Comparison of ENCODE assay signal across 13 cellular contexts in genomic region chr14:61285364-61285763, GRCh38. TPM values are rescaled to one million over a fixed set of nuclear protein-coding genes. Genes with fewer than 3 reads are reported as not detected.
DNase-seq lines count a peak whose midpoint lies in the region; ATAC-seq, FAIRE-seq and TF ChIP-seq lines count a peak whose summit lies in the region.
"Had no signal": no experiment of that assay in that cellular context is flagged by ENCODE, and none has a peak within 500 bp of the region (broad histone marks: within the 10 kb centered on the region; RNA-seq: fewer than 3 reads in every experiment).

No MANE protein-coding gene starts in this region.

- H3K36me3 ChIP-seq in DND-41 (ENCODE audit: insufficient read depth, low read length) = no peaks in the 10 kb centered on the region
- H3K36me3 ChIP-seq in H1 (ENCODE audit: control insufficient read depth in 2 of 4, insufficient read depth in 4 of 4, low read length in 3 of 4) = no peaks in the 10 kb centered on the region
- H3K36me3 ChIP-seq in psoas muscle (ENCODE audit: insufficient read depth in 1 of 2, low read depth in 1 of 2) = no peaks in the 10 kb centered on the region
- H3K36me3 ChIP-seq: BLaER1 had no signal

- no peak overlapping the region for H2BK12ac ChIP-seq in H1 (ENCODE audit: low read depth, low read length)

- no peak overlapping the region for H2BK5ac ChIP-seq in H1 (ENCODE audit: low read depth, low read length)

- FAIRE-seq in H1 (lab: Jason Lieb, UNC) = no peak
- FAIRE-seq: GM19239, RCC 7860 had no signal

- no peak overlapping the region for H4K91ac ChIP-seq in H1 (replicated peaks; ENCODE audit: insufficient read length, low read length)

- H3K27ac ChIP-seq in DND-41 (ENCODE audit: low read length) (no peak overlapping the region), H1 (ENCODE audit: low read depth, low read length) (no peak overlapping the region), psoas muscle (peak overlapping the region; percentile 19)
- H3K27ac ChIP-seq: BLaER1 had no signal

- TF ChIP-seq CTCF in DND-41 (IDR thresholded peaks at IDR 0.05; ENCODE audit: borderline replicate concordance, extremely low read depth, low read length, poor library complexity, severe bottlenecking) (no peak), LNCaP clone FGC (IDR thresholded peaks at IDR 0.05; ENCODE audit: control insufficient read depth, extremely low read depth, insufficient read depth) (no peak), H1 (IDR thresholded peaks at IDR 0.05; ENCODE audit: control extremely low read depth in 1 of 3, insufficient read depth in 1 of 3, low read depth in 1 of 3, low read length in 3 of 3) (no peak), psoas muscle (IDR thresholded peaks at IDR 0.05) (no peak)

- H4K20me1 ChIP-seq in DND-41 (ENCODE audit: insufficient read depth, low read length) (no peaks in the 10 kb centered on the region), H1 (replicated peaks in 1 of 2; ENCODE audit: control insufficient read depth in 1 of 2, insufficient read depth in 2 of 2, low read length in 2 of 2) (peaks cover 0 to under 1% of the 10 kb centered on the region in 2 experiments)
- H4K20me1 ChIP-seq: BLaER1 had no signal

- H3K79me2 ChIP-seq in DND-41 (ENCODE audit: insufficient read depth, low read length) = no peaks in the 10 kb centered on the region
- no peaks in the 10 kb centered on the region for H3K79me2 ChIP-seq in H1 (ENCODE audit: control insufficient read depth in 1 of 2, insufficient read depth in 2 of 2, low read length in 2 of 2)

- no peak overlapping the region for H3K23ac ChIP-seq in H1 (ENCODE audit: insufficient read length)

- H3K4me1 ChIP-seq in DND-41 (ENCODE audit: insufficient read depth, low read length) (peaks cover 33% of the 10 kb centered on the region), H1 (replicated peaks in 1 of 4; ENCODE audit: control insufficient read depth in 3 of 4, insufficient read depth in 4 of 4, low read length in 3 of 4) (no peaks in the 10 kb centered on the region; a peak in 1 of 7 replicates), psoas muscle (peaks cover 8% of the 10 kb centered on the region)
- H3K4me1 ChIP-seq: BLaER1 had no signal

- ATAC-seq in DND-41 (ENCODE audit: insufficient read depth, low read depth) = no peak
- no peak for ATAC-seq in psoas muscle
- no peak for ATAC-seq in GM21825 (IDR thresholded peaks at IDR 0.05; ENCODE audit: unreplicated experiment)

- H3K27me3 ChIP-seq in DND-41 (ENCODE audit: insufficient read depth, low read length, poor library complexity) (no peaks in the 10 kb centered on the region), H1 (replicated peaks in 1 of 4; ENCODE audit: control insufficient read depth in 3 of 4, extremely low read depth in 1 of 4, insufficient read depth in 3 of 4, low read length in 3 of 4) (peaks cover 0 to 7% (median 3%) of the 10 kb centered on the region in 4 experiments; a peak in 5 of 7 replicates), psoas muscle (ENCODE audit: insufficient read depth in 3 of 3, low read length in 2 of 3) (no peaks in the 10 kb centered on the region)
- H3K27me3 ChIP-seq: BLaER1 had no signal

- TF ChIP-seq RAD21 in H1 (IDR thresholded peaks at IDR 0.05 in 1 of 2, conservative IDR thresholded peaks at IDR 0.05 in 1 of 2; ENCODE audit: low read depth in 2 of 2, low read length in 2 of 2) = no peak

- no peak for TF ChIP-seq EP300 in H1 (IDR thresholded peaks at IDR 0.05; ENCODE audit: borderline replicate concordance in 1 of 2, low read depth in 2 of 2, low read length in 2 of 2)

- H3K14ac ChIP-seq in H1 (ENCODE audit: insufficient read length) = no peak overlapping the region

- H2BK120ac ChIP-seq in H1 (replicated peaks; ENCODE audit: low read depth, low read length) = no peak overlapping the region

- no peak overlapping the region for H3K4me3 ChIP-seq in DND-41 (ENCODE audit: low read depth in 1 of 2, low read length in 2 of 2)
- H3K4me3 ChIP-seq in LNCaP clone FGC (ENCODE audit: low read depth, low read length) = no peak overlapping the region
- H3K4me3 ChIP-seq in H1 (ENCODE audit: extremely low read depth in 1 of 4, insufficient read depth in 2 of 4, low read depth in 3 of 4, low read length in 4 of 4) = no peak overlapping the region
- no peak overlapping the region for H3K4me3 ChIP-seq in psoas muscle
- H3K4me3 ChIP-seq: BLaER1 had no signal

- no peak overlapping the region for H4K8ac ChIP-seq in H1 (ENCODE audit: extremely low read depth, insufficient read depth, low read length)

- CTCF ChIA-PET in H1 (lab: Charles Lee; ENCODE audit: partially characterized antibody) = interaction anchor here (0.5 to 7.0 kb wide), 23 partner anchors 11 to 824 kb away, joined by 3 to 52 read pairs (median 4); no protein-coding TSS in a partner anchor

- H3K9ac ChIP-seq in DND-41 (ENCODE audit: low read depth, low read length) (no peak overlapping the region), H1 (replicated peaks in 1 of 4; ENCODE audit: extremely low read depth in 1 of 4, low read depth in 3 of 4, low read length in 3 of 4) (no peak overlapping the region)
- H3K9ac ChIP-seq: BLaER1 had no signal

- TF ChIP-seq POLR2A in H1 (IDR thresholded peaks at IDR 0.05; ENCODE audit: control extremely low read depth in 1 of 2, low read depth in 2 of 2, low read length in 2 of 2) = no peak

- H2AK5ac ChIP-seq in H1 (ENCODE audit: low read depth, low read length) = no peak overlapping the region

- no peak overlapping the region for H2BK15ac ChIP-seq in H1 (ENCODE audit: low read length)

- no peaks in the 10 kb centered on the region for H3K79me1 ChIP-seq in H1 (ENCODE audit: low read depth, low read length)

- no peak overlapping the region for H3K4ac ChIP-seq in H1 (replicated peaks; ENCODE audit: insufficient read length, low read depth, low read length)

- no peak overlapping the region for H4K5ac ChIP-seq in H1 (ENCODE audit: insufficient read length, low read depth, low read length)

- H3K23me2 ChIP-seq in H1 (ENCODE audit: low read depth, low read length) = peaks cover 5% of the 10 kb centered on the region; the same call in 1 of the 2 replicates

- H3K9me3 ChIP-seq in DND-41 (ENCODE audit: insufficient read depth, low read length, severe bottlenecking) = no peaks in the 10 kb centered on the region
- no peaks in the 10 kb centered on the region for H3K9me3 ChIP-seq in H1 (ENCODE audit: insufficient read depth in 2 of 2, low read depth in 1 of 2, low read length in 1 of 2)
- H3K9me3 ChIP-seq in psoas muscle = no peaks in the 10 kb centered on the region

- POLR2A ChIA-PET in H1 (lab: Charles Lee; ENCODE audit: partially characterized antibody) = interaction anchor here (0.5 kb wide), 1 partner anchor 732 kb away, joined by 3 read pairs; no protein-coding TSS in a partner anchor

- WGBS in H1 (ENCODE audit: extremely low coverage in 1 of 2, insufficient coverage in 1 of 2, insufficient read length in 1 of 2, insufficient replicate concordance in 2 of 2, low coverage in 1 of 2, low lambda C conversion rate in 2 of 2, missing lambda C conversion rate in 1 of 2), 2 experiments = 76% methylated on average over 4 of the region's 4 CpGs; no CpG with 5 or more reads in 1 of the 2 experiments
- 83 to 93% (median 86%) methylated on average over 4 of the region's 4 CpGs for WGBS in psoas muscle, 3 donors

- H2BK20ac ChIP-seq in H1 (ENCODE audit: low read length) = no peak overlapping the region

- H3K56ac ChIP-seq in H1 (replicated peaks; ENCODE audit: insufficient read length, low read depth, low read length) = no peak overlapping the region

- H3K4me2 ChIP-seq in DND-41 (ENCODE audit: insufficient read depth, low read length) (peak overlapping the region; percentile 68; the same call in 1 of the 2 replicates), H1 (ENCODE audit: insufficient read depth in 1 of 2, low read depth in 2 of 2, low read length in 2 of 2) (no peak overlapping the region)
- H3K4me2 ChIP-seq: BLaER1 had no signal

- intact Hi-C loops in psoas muscle (cut with DNase I) = loop anchor here in 1 of 2 donors (10.0 kb wide), 1 partner anchor 931 kb away; no protein-coding TSS in a partner anchor

- 0 out of 2 replicates have a peak overlapping the region, but pooled peaks have one; percentile 2 for H2AFZ ChIP-seq in DND-41 (ENCODE audit: low read depth, low read length)
- 0 out of 2 replicates have a peak overlapping the region, but pooled peaks have one; percentile 45 for H2AFZ ChIP-seq in H1 (ENCODE audit: low read length)

- no peak overlapping the region for H3K18ac ChIP-seq in H1 (ENCODE audit: extremely low read depth, low read length)

- DNase-seq in DND-41 = no peak
- peak; percentile 28 for DNase-seq in LNCaP clone FGC (ENCODE audit: low read depth)
- DNase-seq in H1 (ENCODE audit: low read depth in 1 of 2, low spot score in 2 of 2) = no peak
- DNase-seq in psoas muscle = no peak
- DNase-seq in SW 1271 (lab: John Stamatoyannopoulos, UW) = no peak
- DNase-seq in D341Med (ENCODE audit: low spot score) = no peak
- DNase-seq in COLO668 (lab: John Stamatoyannopoulos, UW; ENCODE audit: unreplicated experiment) = no peak
- DNase-seq: H9, T-helper 17 cell had no signal

TF ChIP-seq in H1, 55 proteins besides CTCF, POLR2A, EP300 and RAD21 (continues in another document):
- no peak for TF ChIP-seq SUZ12 (IDR thresholded peaks at IDR 0.05; ENCODE audit: low read length)

RNA-seq across cellular contexts. Expression of gene TMEM30B, which starts 4.2 kb away (rescaled TPM):
- total RNA-seq in H1 (2021; fragmentation: NEBNext Ultra II Directional; extraction: Animal tissue kit (Norgen Biotek cat#: 25700)) = 11.0 and 11.2 TPM in 2 replicates
- 18.7 and 27.3 TPM in 2 replicates for polyA plus RNA-seq in H1 (2011; rRNA removed)
- 12.9 TPM for polyA plus RNA-seq in H1 (2011; cell fraction: cytosol; rRNA removed)
- 11.5 TPM for polyA plus RNA-seq in H1 (2011; cell fraction: nucleus; rRNA removed)
- 8.2 to 13.0 TPM (median 9.7 TPM) in 4 replicates for polyA plus RNA-seq in H1 (2012, experiment 1 of 2)
- 2.9 TPM for polyA plus RNA-seq in H1 (2012, experiment 2 of 2)
- 15.9 TPM for polyA plus RNA-seq in H1 (2013, experiment 1 of 2)
- polyA plus RNA-seq in H1 (2013, experiment 2 of 2) = 17.2 TPM
- 3.5 and 7.7 TPM in 2 replicates for polyA minus RNA-seq in H1 (2011; rRNA and poly(A)+ RNA removed)
- polyA minus RNA-seq in H1 (2011; cell fraction: cytosol; rRNA and poly(A)+ RNA removed) = 13.5 TPM
- polyA minus RNA-seq in H1 (2011; cell fraction: nucleus; rRNA and poly(A)+ RNA removed) = 11.6 TPM
- 1 to 10 TPM in 2 of 4 donors, under 1 TPM in 2; 0.80 to 2.0 (median 1.0) TPM for total RNA-seq in psoas muscle
- under 1 TPM; 0.30 to 0.33 (median 0.31) TPM for polyA plus RNA-seq in psoas muscle

RNA-seq across cellular contexts. Expression of gene PRKCH, which starts 36.0 kb away (rescaled TPM):
- total RNA-seq in H1 (2021; fragmentation: NEBNext Ultra II Directional; extraction: Animal tissue kit (Norgen Biotek cat#: 25700)) = 5.2 and 6.4 TPM in 2 replicates
- polyA plus RNA-seq in H1 (2011; rRNA removed) = 7.0 and 8.9 TPM in 2 replicates
- 7.5 TPM for polyA plus RNA-seq in H1 (2011; cell fraction: cytosol; rRNA removed)
- polyA plus RNA-seq in H1 (2011; cell fraction: nucleus; rRNA removed) = 11.9 TPM
- 4.0 to 7.5 TPM (median 5.5 TPM) in 4 replicates for polyA plus RNA-seq in H1 (2012, experiment 1 of 2)
- 0.93 TPM for polyA plus RNA-seq in H1 (2012, experiment 2 of 2)
- 5.1 TPM for polyA plus RNA-seq in H1 (2013, experiment 1 of 2)
- polyA plus RNA-seq in H1 (2013, experiment 2 of 2) = 5.2 TPM
- polyA minus RNA-seq in H1 (2011; rRNA and poly(A)+ RNA removed) = 21.9 and 23.9 TPM in 2 replicates
- polyA minus RNA-seq in H1 (2011; cell fraction: cytosol; rRNA and poly(A)+ RNA removed) = 16.1 TPM
- 17.3 TPM for polyA minus RNA-seq in H1 (2011; cell fraction: nucleus; rRNA and poly(A)+ RNA removed)
- 10 to 100 TPM; 11.1 to 17.9 (median 15.4) TPM for total RNA-seq in psoas muscle
- 1 to 10 TPM; 5.9 to 6.9 (median 6.2) TPM for polyA plus RNA-seq in psoas muscle
